Comparison of ENCODE assay signal across 1 cellular context in the genomic region with DNA sequence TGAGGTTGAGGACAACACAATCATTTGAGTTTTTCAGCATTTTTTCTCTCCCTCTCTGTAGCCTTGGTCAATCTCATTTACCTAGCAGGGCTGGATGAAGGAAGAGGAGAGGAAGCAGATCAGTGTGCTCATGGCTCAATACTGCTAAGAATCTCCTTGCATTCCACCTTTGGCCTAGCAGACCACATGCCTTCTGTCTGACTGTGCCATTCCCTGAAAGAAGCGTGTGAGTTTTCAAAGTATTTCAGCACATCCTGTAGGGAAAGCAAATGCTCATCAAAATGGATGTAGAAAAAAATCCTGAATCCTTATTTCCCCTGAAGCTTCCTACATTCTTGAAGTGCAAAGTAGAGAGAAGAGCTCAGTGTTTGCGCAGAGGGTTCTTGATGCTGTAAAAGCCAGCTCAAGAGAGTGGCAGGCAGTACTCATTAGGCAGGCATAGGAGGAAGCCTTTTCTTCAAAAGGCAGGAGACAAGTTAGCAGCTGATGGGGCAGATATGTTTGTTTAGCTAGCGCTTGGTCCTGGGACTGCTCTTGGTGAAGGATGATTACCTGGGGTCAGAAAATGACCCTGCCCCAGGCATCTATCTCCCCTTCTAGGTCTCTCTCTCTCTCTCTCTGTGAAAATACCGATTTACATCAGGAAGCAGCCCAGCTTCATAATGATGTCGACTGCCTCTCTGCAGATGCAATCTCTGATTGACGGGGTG.
TF ChIP-seq lines count a peak whose summit lies in the region.

No MANE protein-coding gene starts in this region.

TF ChIP-seq in IMR-90, 13 proteins besides CTCF, POLR2A, EP300 and RAD21:
- TF ChIP-seq SMC3 (IDR thresholded peaks at IDR 0.05; ENCODE audit: low read depth, low read length) (no peak), BHLHE40 (IDR thresholded peaks at IDR 0.05; ENCODE audit: low read depth, low read length) (peak; percentile 62; the same call in 1 of the 2 replicates), ELK1 (IDR thresholded peaks at IDR 0.05; ENCODE audit: borderline replicate concordance, low read depth, low read length) (no peak), FOS (IDR thresholded peaks at IDR 0.05; ENCODE audit: low read depth, low read length) (peak; percentile 48; the same call in 1 of the 2 replicates), USF2 (IDR thresholded peaks at IDR 0.05; ENCODE audit: low read depth, low read length) (no peak; the same call in 1 of the 2 replicates), MAZ (IDR thresholded peaks at IDR 0.05; ENCODE audit: borderline replicate concordance, low read depth, low read length) (no peak), MXI1 (IDR thresholded peaks at IDR 0.05; ENCODE audit: borderline replicate concordance, low read depth, low read length) (0 out of 2 replicates have a peak, but pooled peaks have one; percentile 12), CEBPB (IDR thresholded peaks at IDR 0.05; ENCODE audit: low read depth, low read length) (peak; percentile 76), RFX5 (IDR thresholded peaks at IDR 0.05; ENCODE audit: low read depth, low read length) (no peak), MAFK (IDR thresholded peaks at IDR 0.05; ENCODE audit: low read depth, low read length) (peak; percentile 25; the same call in 1 of the 2 replicates), CHD1 (IDR thresholded peaks at IDR 0.05; ENCODE audit: low read depth, low read length) (no peak), RCOR1 (IDR thresholded peaks at IDR 0.05; ENCODE audit: insufficient replicate concordance, low read length) (no peak), NFE2L2 (IDR thresholded peaks at IDR 0.05; ENCODE audit: low read depth, low read length) (no peak)
